In the genomic region with DNA sequence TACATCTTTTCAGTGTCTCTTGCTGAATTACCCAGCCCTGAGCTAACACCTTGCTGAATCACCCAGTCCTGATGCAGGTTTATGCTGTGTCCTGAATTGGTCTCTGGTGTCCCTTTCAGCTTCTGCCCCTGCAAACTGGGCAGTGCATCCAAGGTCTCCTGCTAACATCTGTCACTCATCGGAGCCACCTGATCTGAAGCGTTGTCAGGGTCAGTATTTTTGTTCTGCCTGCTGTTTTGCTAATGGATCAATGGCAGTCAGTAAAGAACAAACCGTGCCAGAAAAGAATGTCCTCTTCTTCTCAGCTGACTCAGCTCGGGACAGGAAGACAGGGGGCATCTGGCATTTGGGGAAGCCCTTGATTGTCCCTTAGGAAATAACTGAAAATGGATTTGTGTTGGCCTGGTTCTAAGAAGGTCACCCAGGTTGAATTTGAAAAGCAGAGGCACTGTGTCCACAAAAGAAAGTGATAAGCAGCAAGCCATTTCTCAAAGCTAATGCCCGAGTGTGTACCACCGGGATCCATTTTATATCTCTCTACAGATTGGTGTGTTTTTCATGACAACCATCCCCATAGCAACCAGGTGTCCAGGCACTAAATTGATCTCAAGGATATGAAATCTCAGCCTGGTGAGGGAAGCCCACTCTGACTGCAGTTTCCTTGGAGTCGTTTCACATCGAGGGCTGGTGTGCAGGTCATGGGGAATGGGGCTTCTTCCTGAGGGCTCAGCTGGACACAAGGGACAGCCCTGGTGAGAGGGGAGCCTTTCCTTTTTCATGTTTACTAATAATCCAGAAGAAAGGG, we compare ENCODE assay signal across 12 cellular contexts.
A peak's percentile ranks its signal among the peaks of the same experiment; 100 is the strongest.
DNase-seq lines count a peak whose midpoint lies in the region; ATAC-seq and TF ChIP-seq lines count a peak whose summit lies in the region.
"Had no signal": no experiment of that assay in that cellular context is flagged by ENCODE, and none has a peak within 500 bp of the region (broad histone marks: within the 10 kb centered on the region; RNA-seq: fewer than 3 reads in every experiment).

No MANE protein-coding gene starts in this region.

- no peaks in the 10 kb centered on the region for H3K27me3 Mint-ChIP-seq in Caco-2 (ENCODE audit: insufficient read depth, unreplicated experiment)
- no peaks in the 10 kb centered on the region for H3K27me3 Mint-ChIP-seq in activated CD4-positive, alpha-beta memory T cell treated with anti-CD3 and anti-CD28 coated beads for 36 hours

- peak overlapping the region; percentile 86 for H3K27ac Mint-ChIP-seq in Caco-2 (ENCODE audit: unreplicated experiment)
- no peak overlapping the region for H3K27ac Mint-ChIP-seq in activated CD4-positive, alpha-beta memory T cell treated with anti-CD3 and anti-CD28 coated beads for 36 hours
- H3K27ac Mint-ChIP-seq: CD8-positive, alpha-beta T cell had no signal

- CTCF ChIA-PET in Caco-2 (lab: Charles Lee) = no interaction called here
- CTCF ChIA-PET in activated CD4-positive, alpha-beta memory T cell treated with anti-CD3 and anti-CD28 coated beads for 36 hours (lab: Charles Lee) = no interaction called here

- TF ChIP-seq POLR2A in Peyer's patch (IDR thresholded peaks at IDR 0.05) (no peak), sigmoid colon (IDR thresholded peaks at IDR 0.05) (no peak), erythroblast (IDR thresholded peaks at IDR 0.05; ENCODE audit: low read length) (no peak)

- H3K4me3 Mint-ChIP-seq in Caco-2 (ENCODE audit: unreplicated experiment) = no peak overlapping the region
- H3K4me3 Mint-ChIP-seq in activated CD4-positive, alpha-beta memory T cell treated with anti-CD3 and anti-CD28 coated beads for 36 hours = no peak overlapping the region
- H3K4me3 Mint-ChIP-seq: CD8-positive, alpha-beta T cell had no signal

- no peak for TF ChIP-seq CTCF in Caco-2 (IDR thresholded peaks at IDR 0.05; ENCODE audit: insufficient read depth in 1 of 2, low read depth in 1 of 2, low read length in 1 of 2, severe bottlenecking in 1 of 2, unreplicated experiment in 1 of 2)
- TF ChIP-seq CTCF in Peyer's patch (IDR thresholded peaks at IDR 0.05) = no peak
- TF ChIP-seq CTCF in sigmoid colon (IDR thresholded peaks at IDR 0.05) = no peak

- H3K9me3 ChIP-seq in Caco-2 (no peaks in the 10 kb centered on the region), Peyer's patch (no peaks in the 10 kb centered on the region), sigmoid colon (no peaks in the 10 kb centered on the region)
- H3K9me3 ChIP-seq: MG63 had no signal

- TF ChIP-seq EP300 in sigmoid colon (IDR thresholded peaks at IDR 0.05) = peak in 2 of 4 donors; percentile 15 to 31

- peak overlapping the region in 3 of 4 donors; percentile 82 to 96 (median 86) for H3K27ac ChIP-seq in Peyer's patch
- peak overlapping the region; percentile 94 to 97 (median 96) for H3K27ac ChIP-seq in sigmoid colon

- BruUV-seq in Caco-2 (replicated peaks; lab: Mats Ljungman, UMichigan) = no TSS peak

- no peaks in the 10 kb centered on the region for H3K36me3 ChIP-seq in Caco-2 (ENCODE audit: control insufficient read depth, insufficient read depth, low read length)
- no peaks in the 10 kb centered on the region for H3K36me3 ChIP-seq in Peyer's patch
- no peaks in the 10 kb centered on the region for H3K36me3 ChIP-seq in sigmoid colon
- H3K36me3 ChIP-seq: MG63 had no signal

- 57 to 73% methylated on average over 8 of the region's 8 CpGs for WGBS in sigmoid colon, 2 donors

- H3K4me1 Mint-ChIP-seq in Caco-2 (ENCODE audit: low read depth, unreplicated experiment) = peaks cover 90% of the 10 kb centered on the region
- H3K4me1 Mint-ChIP-seq in activated CD4-positive, alpha-beta memory T cell treated with anti-CD3 and anti-CD28 coated beads for 36 hours (ENCODE audit: low read depth) = peaks cover 34% of the 10 kb centered on the region

- H3K27me3 ChIP-seq in Caco-2 (replicated peaks; ENCODE audit: control insufficient read depth, insufficient read depth, low read length) (no peaks in the 10 kb centered on the region), Peyer's patch (no peaks in the 10 kb centered on the region), sigmoid colon (no peaks in the 10 kb centered on the region)
- H3K27me3 ChIP-seq: MG63 had no signal

- intact Hi-C loops in Caco-2 (cut with micrococcal nuclease; ENCODE audit: unreplicated experiment) (loop anchor here (5.0 kb wide), 2 partner anchors 158 to 258 kb away; no protein-coding TSS in a partner anchor), sigmoid colon (cut with DNase I) (loop anchor here (5.0 to 10.0 kb wide), 2 partner anchors 253 to 1345 kb away; partner anchors contain the start of gene NID1)
- intact Hi-C loops in activated CD4-positive, alpha-beta memory T cell treated with anti-CD3 and anti-CD28 coated beads for 36 hours (cut with micrococcal nuclease) = loop anchor here (5.0 kb wide), 1 partner anchor 37 kb away; no protein-coding TSS in a partner anchor

- no peaks in the 10 kb centered on the region for H3K9me3 Mint-ChIP-seq in Caco-2 (ENCODE audit: unreplicated experiment)
- H3K9me3 Mint-ChIP-seq in activated CD4-positive, alpha-beta memory T cell treated with anti-CD3 and anti-CD28 coated beads for 36 hours = no peaks in the 10 kb centered on the region
- H3K9me3 Mint-ChIP-seq: CD8-positive, alpha-beta T cell had no signal

- peaks cover 92% of the 10 kb centered on the region for H3K4me1 ChIP-seq in Caco-2
- peaks cover 7 to 82% (median 20%) of the 10 kb centered on the region in 4 donors for H3K4me1 ChIP-seq in Peyer's patch
- peaks cover 2 to 89% (median 86%) of the 10 kb centered on the region in 4 donors for H3K4me1 ChIP-seq in sigmoid colon

- no peak for DNase-seq in Caco-2
- DNase-seq in Peyer's patch = no peak
- peak; percentile 49 for DNase-seq in left kidney (ENCODE audit: low read depth, low spot score)
- peak; percentile 58 for DNase-seq in sigmoid colon
- no peak for DNase-seq in erythroblast (lab: John Stamatoyannopoulos, UW)
- DNase-seq in activated naive CD4-positive, alpha-beta T cell treated with Interleukin-2 at 50 U/mL for 16 hours = no peak
- no peak for DNase-seq in activated CD4-positive, alpha-beta memory T cell treated with anti-CD3 and anti-CD28 coated beads for 36 hours
- DNase-seq: activated T-cell treated with anti-CD3 and anti-CD28 coated beads, Interleukin-2, amount 50 U/mL, for 1 hour; CD8-positive, alpha-beta T cell; cerebellar nuclear complex; MG63 had no signal

- POLR2A ChIA-PET in Caco-2 (lab: Charles Lee) = interaction anchor here (4.0 kb wide), 1 partner anchor 108 kb away, joined by 25 read pairs; no protein-coding TSS in a partner anchor
- POLR2A ChIA-PET in activated CD4-positive, alpha-beta memory T cell treated with anti-CD3 and anti-CD28 coated beads for 36 hours (lab: Charles Lee) = interaction anchor here (0.5 to 0.7 kb wide), 2 partner anchors 113 to 137 kb away, joined by 3 read pairs; no protein-coding TSS in a partner anchor

- no peak overlapping the region for H3K4me3 ChIP-seq in Caco-2 (ENCODE audit: low read depth, low read length)
- no peak overlapping the region for H3K4me3 ChIP-seq in Peyer's patch
- H3K4me3 ChIP-seq in sigmoid colon = no peak overlapping the region
- H3K4me3 ChIP-seq: MG63 had no signal

- ATAC-seq in GM21528 (IDR thresholded peaks at IDR 0.05; ENCODE audit: low FRiP score, unreplicated experiment) = no peak
- ATAC-seq: CD8-positive, alpha-beta T cell had no signal

- H3K36me3 Mint-ChIP-seq in Caco-2 (ENCODE audit: insufficient read depth, unreplicated experiment) = no peaks in the 10 kb centered on the region
- no peaks in the 10 kb centered on the region for H3K36me3 Mint-ChIP-seq in activated CD4-positive, alpha-beta memory T cell treated with anti-CD3 and anti-CD28 coated beads for 36 hours
- H3K36me3 Mint-ChIP-seq: CD8-positive, alpha-beta T cell had no signal

Comparison
In these comparisons a context has a peak if more than half of its experiments do, and no peak if none do; other contexts are left out.
1. DNase-seq: peak in left kidney (single experiment) and sigmoid colon (single experiment); none in Caco-2 (0 of 2), Peyer's patch (0 of 3), erythroblast (0 of 2), activated naive CD4-positive, alpha-beta T cell treated with Interleukin-2 at 50 U/mL for 16 hours (single experiment) and activated CD4-positive, alpha-beta memory T cell treated with anti-CD3 and anti-CD28 coated beads for 36 hours (single experiment).